ENCODE assay signal across 2 cellular contexts in genomic region chr6:4379958-4380357, GRCh38.
TF ChIP-seq lines count a peak whose summit lies in the region.

No MANE protein-coding gene starts in this region.

TF ChIP-seq in GM23338, 12 proteins besides CTCF, POLR2A, EP300 and RAD21 (continued from another document):
- no peak for TF ChIP-seq REST (IDR thresholded peaks at IDR 0.05; ENCODE audit: unreplicated experiment)
TF ChIP-seq in GM23338: peak in this region for 1.

TF ChIP-seq in IMR-90, 13 proteins besides CTCF, POLR2A, EP300 and RAD21 (continued from another document):
- TF ChIP-seq NFE2L2 (IDR thresholded peaks at IDR 0.05; ENCODE audit: low read depth, low read length): no peak
- no peak for TF ChIP-seq CHD1 (IDR thresholded peaks at IDR 0.05; ENCODE audit: low read depth, low read length)
- TF ChIP-seq USF2 (IDR thresholded peaks at IDR 0.05; ENCODE audit: low read depth, low read length): no peak
- TF ChIP-seq ELK1 (IDR thresholded peaks at IDR 0.05; ENCODE audit: borderline replicate concordance, low read depth, low read length): no peak
- no peak for TF ChIP-seq RFX5 (IDR thresholded peaks at IDR 0.05; ENCODE audit: low read depth, low read length)
- TF ChIP-seq RCOR1 (IDR thresholded peaks at IDR 0.05; ENCODE audit: insufficient replicate concordance, low read length): no peak
- TF ChIP-seq BHLHE40 (IDR thresholded peaks at IDR 0.05; ENCODE audit: low read depth, low read length): no peak
- TF ChIP-seq FOS (IDR thresholded peaks at IDR 0.05; ENCODE audit: low read depth, low read length): no peak
TF ChIP-seq in IMR-90: peak in this region for 0.
